Comparison of ENCODE assay signal across 8 cellular contexts in genomic region chr9:104927216-104927911, GRCh38. TPM values are rescaled to one million over a fixed set of nuclear protein-coding genes. Genes with fewer than 3 reads are reported as not detected.
DNase-seq lines count a peak whose midpoint lies in the region; ATAC-seq, FAIRE-seq and TF ChIP-seq lines count a peak whose summit lies in the region.

No MANE protein-coding gene starts in this region.

- peak overlapping the region; percentile 88 to 97 (median 96) for H3K4me3 Mint-ChIP-seq in naive thymus-derived CD4-positive, alpha-beta T cell

- H3K4me1 ChIP-seq in naive thymus-derived CD4-positive, alpha-beta T cell (ENCODE audit: control insufficient read depth in 2 of 2, insufficient read depth in 2 of 2, low read length in 2 of 2) = peaks cover 7 to 9% of the 10 kb centered on the region in 2 donors
- peaks cover 7 to 47% (median 22%) of the 10 kb centered on the region in 4 donors for H3K4me1 ChIP-seq in upper lobe of left lung

- POLR2A ChIA-PET in naive thymus-derived CD4-positive, alpha-beta T cell (lab: Charles Lee) = no interaction called here

- peak; percentile 20 for ATAC-seq in naive thymus-derived CD4-positive, alpha-beta T cell
- ATAC-seq in upper lobe of left lung (ENCODE audit: low FRiP score in 2 of 2) = peak; percentile 59 to 62
- ATAC-seq in GM21576 (IDR thresholded peaks at IDR 0.05; ENCODE audit: unreplicated experiment) = no peak

- H3K4me1 Mint-ChIP-seq in naive thymus-derived CD4-positive, alpha-beta T cell = peaks cover 19 to 49% (median 25%) of the 10 kb centered on the region in 7 donors

- H3K27me3 Mint-ChIP-seq in naive thymus-derived CD4-positive, alpha-beta T cell = peaks cover 0 to 51% (median 0%) of the 10 kb centered on the region in 5 donors

- no peaks in the 10 kb centered on the region for H3K9me3 ChIP-seq in naive thymus-derived CD4-positive, alpha-beta T cell (ENCODE audit: control insufficient read depth in 2 of 3, low read length in 3 of 3)
- no peaks in the 10 kb centered on the region for H3K9me3 ChIP-seq in upper lobe of left lung

- H3K27ac Mint-ChIP-seq in naive thymus-derived CD4-positive, alpha-beta T cell = peak overlapping the region in 8 of 9 donors; percentile 54 to 95 (median 72)

- peak; percentile 30 for DNase-seq in GM12892 (ENCODE audit: insufficient read length)
- DNase-seq in MV-4-11 (lab: John Stamatoyannopoulos, UW) = peak; percentile 25
- peak; percentile 54 to 63 for DNase-seq in activated T-cell treated with anti-CD3 and anti-CD28 coated beads, Interleukin-2, amount 50 U/mL, for 48 hours
- peak; percentile 58 for DNase-seq in fibroblast of the aortic adventitia (ENCODE audit: low read depth)
- DNase-seq in naive thymus-derived CD4-positive, alpha-beta T cell = peak; percentile 8 to 44 (median 33)
- DNase-seq in upper lobe of left lung = peak; percentile 57 to 84
- DNase-seq in amniotic stem cell (lab: John Stamatoyannopoulos, UW) = no peak

- no peak for TF ChIP-seq EP300 in upper lobe of left lung (IDR thresholded peaks at IDR 0.05)

- peaks cover 0 to 4% (median 0%) of the 10 kb centered on the region in 3 experiments for H3K36me3 ChIP-seq in naive thymus-derived CD4-positive, alpha-beta T cell (ENCODE audit: control insufficient read depth in 2 of 3, insufficient read depth in 3 of 3, low read length in 3 of 3)
- no peaks in the 10 kb centered on the region for H3K36me3 ChIP-seq in upper lobe of left lung

- 0 to 1% methylated on average over 16 to 33 of the region's 44 CpGs for WGBS in upper lobe of left lung, 2 donors

- intact Hi-C loops in naive thymus-derived CD4-positive, alpha-beta T cell (cut with micrococcal nuclease) = loop anchor here (1.0 to 2.0 kb wide), 5 partner anchors 64 to 833 kb away; partner anchors contain the start of gene SMC2 (in 1 of the 2)

- TF ChIP-seq POLR2A in GM12892 (IDR thresholded peaks at IDR 0.05; ENCODE audit: low read depth, low read length) = no peak
- TF ChIP-seq POLR2A in upper lobe of left lung (IDR thresholded peaks at IDR 0.05) = no peak

- peak overlapping the region; percentile 70 for H3K27ac ChIP-seq in naive thymus-derived CD4-positive, alpha-beta T cell (ENCODE audit: low read depth, low read length)
- peak overlapping the region; percentile 78 to 96 (median 81) for H3K27ac ChIP-seq in upper lobe of left lung

- no peaks in the 10 kb centered on the region for H3K36me3 Mint-ChIP-seq in naive thymus-derived CD4-positive, alpha-beta T cell

- H3K27me3 ChIP-seq in naive thymus-derived CD4-positive, alpha-beta T cell (ENCODE audit: control insufficient read depth in 2 of 2, insufficient read depth in 2 of 2, low read length in 2 of 2) = no peaks in the 10 kb centered on the region
- H3K27me3 ChIP-seq in upper lobe of left lung = no peaks in the 10 kb centered on the region

- no peak for TF ChIP-seq CTCF in fibroblast of the aortic adventitia (IDR thresholded peaks at IDR 0.05; ENCODE audit: insufficient read depth, low read length)
- no peak for TF ChIP-seq CTCF in upper lobe of left lung (IDR thresholded peaks at IDR 0.05)

- FAIRE-seq in GM12892 (lab: Jason Lieb, UNC) = peak; percentile 24

- CTCF ChIA-PET in naive thymus-derived CD4-positive, alpha-beta T cell (lab: Charles Lee) = interaction anchor here (2.5 kb wide), 1 partner anchor 228 kb away, joined by 10 read pairs; no protein-coding TSS in a partner anchor

- H3K4me3 ChIP-seq in fibroblast of the aortic adventitia (ENCODE audit: low read depth, low read length) (peak overlapping the region; percentile 76), upper lobe of left lung (peak overlapping the region; percentile 64 to 86 (median 70))
- peak overlapping the region; percentile 84 for H3K4me3 ChIP-seq in naive thymus-derived CD4-positive, alpha-beta T cell (ENCODE audit: low read length)

- no peaks in the 10 kb centered on the region for H3K9me3 Mint-ChIP-seq in naive thymus-derived CD4-positive, alpha-beta T cell

RNA-seq across cellular contexts. Expression of gene ABCA1, which starts 0.6 kb away (rescaled TPM):
- 0.06 TPM for polyA plus RNA-seq in GM12892 (2012; ENCODE audit: missing spikeins)
- total RNA-seq in fibroblast of the aortic adventitia (ENCODE audit: low replicate concordance) = 40.1 and 45.0 TPM in 2 replicates
- total RNA-seq in naive thymus-derived CD4-positive, alpha-beta T cell = 10 to 100 TPM in 2 of 5 experiments, 1 to 10 TPM in 2, under 1 TPM in 1; 0.58 to 19.4 (median 1.1) TPM
- under 1 TPM; 0.25 to 0.56 TPM for polyA plus RNA-seq in naive thymus-derived CD4-positive, alpha-beta T cell
- total RNA-seq in upper lobe of left lung = 100 to 1,000 TPM in 1 of 6 donors, 10 to 100 TPM in 5; 27.6 to 194 (median 47.0) TPM
